In the genomic region with DNA sequence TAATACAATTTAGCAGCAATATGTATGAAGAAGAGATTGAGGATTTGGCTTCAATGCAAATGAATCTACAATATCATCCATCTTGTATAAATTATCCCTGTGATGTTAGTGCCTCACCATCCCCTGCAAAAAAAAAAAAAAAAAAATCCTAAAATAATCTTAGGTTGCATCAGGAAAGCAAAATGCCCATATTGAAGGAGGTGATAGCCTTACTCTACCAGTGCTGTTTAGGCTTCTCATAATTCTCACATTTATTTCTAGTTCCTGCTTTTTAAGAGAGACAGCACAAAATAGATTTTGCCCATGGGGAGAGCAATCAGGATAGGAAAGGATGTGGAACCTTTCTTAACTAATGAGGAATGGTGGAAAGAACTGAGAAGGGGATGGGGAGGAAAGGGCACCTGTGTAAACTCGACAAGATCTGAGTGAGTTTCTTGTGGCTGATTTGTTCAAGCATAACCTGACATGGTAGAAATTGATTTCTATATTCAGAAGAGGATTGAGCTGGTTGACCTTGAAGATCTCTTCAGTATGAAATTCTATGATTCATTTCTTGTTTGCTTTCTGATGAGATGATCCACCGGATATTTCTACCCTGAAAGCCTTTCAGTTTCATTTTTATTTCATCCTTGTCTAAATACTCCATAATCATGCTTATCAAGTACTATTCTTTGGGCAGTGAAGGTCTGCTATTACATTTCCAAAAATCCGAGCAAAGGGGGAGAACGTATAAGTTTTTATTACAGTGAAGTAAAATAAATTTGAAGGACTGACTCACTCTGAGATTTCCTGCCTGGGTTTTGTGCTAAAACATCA, we compare ENCODE assay signal across 13 cellular contexts.
DNase-seq lines count a peak whose midpoint lies in the region; ATAC-seq and TF ChIP-seq lines count a peak whose summit lies in the region.
"Had no signal": no experiment of that assay in that cellular context is flagged by ENCODE, and none has a peak within 500 bp of the region (broad histone marks: within the 10 kb centered on the region; RNA-seq: fewer than 3 reads in every experiment).

No MANE protein-coding gene starts in this region.

- no peaks in the 10 kb centered on the region for H3K27me3 ChIP-seq in CD4-positive, CD25-positive, alpha-beta regulatory T cell (ENCODE audit: control insufficient read depth, insufficient read depth, low read length)
- H3K27me3 ChIP-seq: transverse colon had no signal

- no peak for TF ChIP-seq CTCF in endothelial cell (IDR thresholded peaks at IDR 0.05; ENCODE audit: unreplicated experiment)

- no peaks in the 10 kb centered on the region for H3K36me3 Mint-ChIP-seq in CD4-positive, CD25-positive, alpha-beta regulatory T cell
- no peaks in the 10 kb centered on the region for H3K36me3 Mint-ChIP-seq in T-helper 2 cell treated with Interferon-gamma antibody and Interleukin-4, amounts not matched to agents 5 μg/mL and 100 μg/mL, for 36 hours (ENCODE audit: low read depth)
- no peaks in the 10 kb centered on the region for H3K36me3 Mint-ChIP-seq in endothelial cell (ENCODE audit: low read depth, unreplicated experiment)
- H3K36me3 Mint-ChIP-seq: naive B cell had no signal

- ATAC-seq in CD4-positive, CD25-positive, alpha-beta regulatory T cell (ENCODE audit: low read depth in 2 of 2): peak; percentile 28 to 43
- ATAC-seq in GM19395 (IDR thresholded peaks at IDR 0.05; ENCODE audit: unreplicated experiment) (peak; percentile 61), HG02642 (IDR thresholded peaks at IDR 0.05; ENCODE audit: poor library complexity, unreplicated experiment) (no peak)

- H3K9me3 Mint-ChIP-seq in CD4-positive, CD25-positive, alpha-beta regulatory T cell: peaks cover 0 to 1% (median 0%) of the 10 kb centered on the region in 7 donors
- peaks cover 5% of the 10 kb centered on the region for H3K9me3 Mint-ChIP-seq in T-helper 2 cell treated with Interferon-gamma antibody and Interleukin-4, amounts not matched to agents 5 μg/mL and 100 μg/mL, for 36 hours
- H3K9me3 Mint-ChIP-seq in endothelial cell (ENCODE audit: unreplicated experiment): no peaks in the 10 kb centered on the region

- no peaks in the 10 kb centered on the region for H3K9me3 ChIP-seq in CD4-positive, CD25-positive, alpha-beta regulatory T cell (ENCODE audit: control insufficient read depth in 2 of 2, low read length in 2 of 2)
- H3K9me3 ChIP-seq: transverse colon had no signal

- H3K4me3 Mint-ChIP-seq in CD4-positive, CD25-positive, alpha-beta regulatory T cell: peak overlapping the region; percentile 71 to 89 (median 81)
- peak overlapping the region; percentile 65 for H3K4me3 Mint-ChIP-seq in T-helper 2 cell treated with Interferon-gamma antibody and Interleukin-4, amounts not matched to agents 5 μg/mL and 100 μg/mL, for 36 hours
- H3K4me3 Mint-ChIP-seq in endothelial cell (ENCODE audit: unreplicated experiment): no peak overlapping the region

- H3K27me3 Mint-ChIP-seq in CD4-positive, CD25-positive, alpha-beta regulatory T cell: no peaks in the 10 kb centered on the region
- H3K27me3 Mint-ChIP-seq in T-helper 2 cell treated with Interferon-gamma antibody and Interleukin-4, amounts not matched to agents 5 μg/mL and 100 μg/mL, for 36 hours (ENCODE audit: low read depth): no peaks in the 10 kb centered on the region
- H3K27me3 Mint-ChIP-seq in endothelial cell (ENCODE audit: unreplicated experiment): no peaks in the 10 kb centered on the region
- H3K27me3 Mint-ChIP-seq: naive B cell had no signal

- H3K4me3 ChIP-seq in CD4-positive, CD25-positive, alpha-beta regulatory T cell (ENCODE audit: low read depth, low read length): peak overlapping the region; percentile 68
- H3K4me3 ChIP-seq: transverse colon had no signal

- H3K4me1 ChIP-seq in CD4-positive, CD25-positive, alpha-beta regulatory T cell (ENCODE audit: control insufficient read depth, insufficient read depth, low read length, poor library complexity, severe bottlenecking): peaks cover 12% of the 10 kb centered on the region

- peak overlapping the region; percentile 86 to 96 (median 88) for H3K27ac Mint-ChIP-seq in CD4-positive, CD25-positive, alpha-beta regulatory T cell
- peak overlapping the region; percentile 90 for H3K27ac Mint-ChIP-seq in T-helper 2 cell treated with Interferon-gamma antibody and Interleukin-4, amounts not matched to agents 5 μg/mL and 100 μg/mL, for 36 hours
- H3K27ac Mint-ChIP-seq in endothelial cell (ENCODE audit: unreplicated experiment): no peak overlapping the region

- H3K36me3 ChIP-seq in CD4-positive, CD25-positive, alpha-beta regulatory T cell (ENCODE audit: control insufficient read depth, insufficient read depth, low read length): no peaks in the 10 kb centered on the region
- H3K36me3 ChIP-seq: transverse colon had no signal

- DNase-seq in CD4-positive, CD25-positive, alpha-beta regulatory T cell: peak in 1 of 3 donors; percentile 52
- DNase-seq in T-helper 2 cell treated with Interferon-gamma antibody and Interleukin-4, amounts not matched to agents 5 μg/mL and 100 μg/mL, for 36 hours (ENCODE audit: low spot score): no peak
- DNase-seq in glomerular visceral epithelial cell (ENCODE audit: extremely low spot score) (peak; percentile 7), AML-193 (lab: John Stamatoyannopoulos, UW) (no peak), endothelial cell (ENCODE audit: low spot score) (no peak), Kasumi-1 (lab: John Stamatoyannopoulos, UW) (no peak)
- DNase-seq: head of caudate nucleus, KBM-7, naive B cell, T1000, transverse colon had no signal

- H3K27ac ChIP-seq in CD4-positive, CD25-positive, alpha-beta regulatory T cell (ENCODE audit: insufficient read depth, low read length, poor library complexity, severe bottlenecking): peak overlapping the region; percentile 59

- peaks cover 0 to 37% (median 20%) of the 10 kb centered on the region in 4 donors for H3K4me1 Mint-ChIP-seq in CD4-positive, CD25-positive, alpha-beta regulatory T cell
- peaks cover 27% of the 10 kb centered on the region for H3K4me1 Mint-ChIP-seq in T-helper 2 cell treated with Interferon-gamma antibody and Interleukin-4, amounts not matched to agents 5 μg/mL and 100 μg/mL, for 36 hours (ENCODE audit: low read depth)
- H3K4me1 Mint-ChIP-seq in endothelial cell (ENCODE audit: unreplicated experiment): peaks cover 4% of the 10 kb centered on the region
- H3K4me1 Mint-ChIP-seq: naive B cell had no signal
